ENCODE assay signal across 1 cellular context in genomic region chr11:30585067-30585891, GRCh38.
TF ChIP-seq lines count a peak whose summit lies in the region.

No MANE protein-coding gene starts in this region.

TF ChIP-seq in WTC11, 78 proteins besides CTCF, POLR2A, EP300 and RAD21 (continued from another document):
- TF ChIP-seq, protein P1, sequence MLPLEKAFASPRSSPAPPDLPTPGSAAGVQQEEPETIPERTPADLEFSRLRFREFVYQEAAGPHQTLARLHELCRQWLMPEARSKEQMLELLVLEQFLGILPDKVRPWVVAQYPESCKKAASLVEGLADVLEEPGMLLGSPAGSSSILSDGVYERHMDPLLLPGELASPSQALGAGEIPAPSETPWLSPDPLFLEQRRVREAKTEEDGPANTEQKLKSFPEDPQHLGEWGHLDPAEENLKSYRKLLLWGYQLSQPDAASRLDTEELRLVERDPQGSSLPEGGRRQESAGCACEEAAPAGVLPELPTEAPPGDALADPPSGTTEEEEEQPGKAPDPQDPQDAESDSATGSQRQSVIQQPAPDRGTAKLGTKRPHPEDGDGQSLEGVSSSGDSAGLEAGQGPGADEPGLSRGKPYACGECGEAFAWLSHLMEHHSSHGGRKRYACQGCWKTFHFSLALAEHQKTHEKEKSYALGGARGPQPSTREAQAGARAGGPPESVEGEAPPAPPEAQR (CRISPR knock-in tag; IDR thresholded peaks at IDR 0.05), result no peak
- TF ChIP-seq ZNF396 (CRISPR knock-in tag; IDR thresholded peaks at IDR 0.05; ENCODE audit: borderline replicate concordance) (no peak), ZNF416 (CRISPR knock-in tag; IDR thresholded peaks at IDR 0.05) (no peak), ATF1 (CRISPR knock-in tag; IDR thresholded peaks at IDR 0.05) (no peak), TEAD4 (CRISPR knock-in tag; IDR thresholded peaks at IDR 0.05) (no peak), STAT6 (CRISPR knock-in tag; conservative IDR thresholded peaks at IDR 0.05; ENCODE audit: low read depth) (no peak)
- TF ChIP-seq, protein P2, sequence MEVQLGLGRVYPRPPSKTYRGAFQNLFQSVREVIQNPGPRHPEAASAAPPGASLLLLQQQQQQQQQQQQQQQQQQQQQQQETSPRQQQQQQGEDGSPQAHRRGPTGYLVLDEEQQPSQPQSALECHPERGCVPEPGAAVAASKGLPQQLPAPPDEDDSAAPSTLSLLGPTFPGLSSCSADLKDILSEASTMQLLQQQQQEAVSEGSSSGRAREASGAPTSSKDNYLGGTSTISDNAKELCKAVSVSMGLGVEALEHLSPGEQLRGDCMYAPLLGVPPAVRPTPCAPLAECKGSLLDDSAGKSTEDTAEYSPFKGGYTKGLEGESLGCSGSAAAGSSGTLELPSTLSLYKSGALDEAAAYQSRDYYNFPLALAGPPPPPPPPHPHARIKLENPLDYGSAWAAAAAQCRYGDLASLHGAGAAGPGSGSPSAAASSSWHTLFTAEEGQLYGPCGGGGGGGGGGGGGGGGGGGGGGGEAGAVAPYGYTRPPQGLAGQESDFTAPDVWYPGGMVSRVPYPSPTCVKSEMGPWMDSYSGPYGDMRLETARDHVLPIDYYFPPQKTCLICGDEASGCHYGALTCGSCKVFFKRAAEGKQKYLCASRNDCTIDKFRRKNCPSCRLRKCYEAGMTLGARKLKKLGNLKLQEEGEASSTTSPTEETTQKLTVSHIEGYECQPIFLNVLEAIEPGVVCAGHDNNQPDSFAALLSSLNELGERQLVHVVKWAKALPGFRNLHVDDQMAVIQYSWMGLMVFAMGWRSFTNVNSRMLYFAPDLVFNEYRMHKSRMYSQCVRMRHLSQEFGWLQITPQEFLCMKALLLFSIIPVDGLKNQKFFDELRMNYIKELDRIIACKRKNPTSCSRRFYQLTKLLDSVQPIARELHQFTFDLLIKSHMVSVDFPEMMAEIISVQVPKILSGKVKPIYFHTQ (CRISPR knock-in tag; IDR thresholded peaks at IDR 0.05), result no peak
- TF ChIP-seq, protein P3, sequence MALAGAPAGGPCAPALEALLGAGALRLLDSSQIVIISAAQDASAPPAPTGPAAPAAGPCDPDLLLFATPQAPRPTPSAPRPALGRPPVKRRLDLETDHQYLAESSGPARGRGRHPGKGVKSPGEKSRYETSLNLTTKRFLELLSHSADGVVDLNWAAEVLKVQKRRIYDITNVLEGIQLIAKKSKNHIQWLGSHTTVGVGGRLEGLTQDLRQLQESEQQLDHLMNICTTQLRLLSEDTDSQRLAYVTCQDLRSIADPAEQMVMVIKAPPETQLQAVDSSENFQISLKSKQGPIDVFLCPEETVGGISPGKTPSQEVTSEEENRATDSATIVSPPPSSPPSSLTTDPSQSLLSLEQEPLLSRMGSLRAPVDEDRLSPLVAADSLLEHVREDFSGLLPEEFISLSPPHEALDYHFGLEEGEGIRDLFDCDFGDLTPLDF (CRISPR knock-in tag; IDR thresholded peaks at IDR 0.05), result no peak
